Comparison of ENCODE assay signal across 9 cellular contexts in the genomic region with DNA sequence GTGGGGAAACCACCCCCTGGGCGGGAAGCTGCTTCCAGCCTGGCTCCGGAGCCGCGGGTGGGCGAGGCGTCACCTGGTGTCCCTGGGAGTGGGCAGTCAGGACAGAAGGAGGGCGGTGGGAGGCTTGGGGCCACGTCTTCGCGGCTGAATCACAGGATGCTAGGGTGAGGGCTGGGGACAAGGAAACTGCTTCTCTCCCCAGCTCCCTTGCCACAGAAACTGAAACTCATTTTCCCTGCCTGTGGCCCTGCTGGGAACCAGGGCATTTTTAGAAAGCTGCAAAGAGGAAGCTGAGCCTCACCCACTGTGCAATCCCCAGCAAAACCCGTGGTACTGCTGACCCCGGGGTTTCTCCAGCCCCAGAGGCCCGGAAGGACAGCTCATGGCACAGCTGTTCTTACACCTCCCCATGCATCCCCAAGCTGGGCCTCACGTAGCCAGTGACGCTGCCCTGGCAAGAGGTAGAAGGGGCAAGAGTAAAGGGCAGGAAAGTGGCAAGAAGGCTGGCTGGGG. TPM values are rescaled to one million over a fixed set of nuclear protein-coding genes. Genes with fewer than 3 reads are reported as not detected.
DNase-seq lines count a peak whose midpoint lies in the region; ATAC-seq and TF ChIP-seq lines count a peak whose summit lies in the region.
"Had no signal": no experiment of that assay in that cellular context is flagged by ENCODE, and none has a peak within 500 bp of the region (broad histone marks: within the 10 kb centered on the region; RNA-seq: fewer than 3 reads in every experiment).

No MANE protein-coding gene starts in this region.

- H3K27me3 ChIP-seq in ACC112 (ENCODE audit: insufficient read depth, low read length) (no peaks in the 10 kb centered on the region), subcutaneous abdominal adipose tissue (ENCODE audit: control insufficient read depth in 5 of 5, insufficient read depth in 4 of 5, low read length in 5 of 5) (peaks cover 0 to 6% (median 0%) of the 10 kb centered on the region in 5 donors)

- H3K9ac ChIP-seq in subcutaneous abdominal adipose tissue (ENCODE audit: low read length in 5 of 5): peak overlapping the region in 4 of 5 donors; percentile 26 to 70 (median 61)

- H3K4me1 ChIP-seq in ACC112 (ENCODE audit: control insufficient read depth, insufficient read depth, low read length, unreplicated experiment) (peaks cover 27% of the 10 kb centered on the region), subcutaneous abdominal adipose tissue (ENCODE audit: control insufficient read depth in 5 of 5, insufficient read depth in 5 of 5, low read length in 5 of 5) (peaks cover 2 to 71% (median 52%) of the 10 kb centered on the region in 5 donors)

- ATAC-seq in GM18870 (IDR thresholded peaks at IDR 0.05; ENCODE audit: unreplicated experiment) (peak; percentile 33), HG03342 (IDR thresholded peaks at IDR 0.05; ENCODE audit: unreplicated experiment) (peak; percentile 41), T-helper 17 cell (peak; percentile 69), memory B cell (ENCODE audit: low read depth) (peak; percentile 74), HG03039 (IDR thresholded peaks at IDR 0.05; ENCODE audit: unreplicated experiment) (no peak)

- peak overlapping the region; percentile 86 for H3K27ac ChIP-seq in ACC112 (ENCODE audit: low read depth, low read length)
- peak overlapping the region; percentile 46 to 81 for H3K27ac ChIP-seq in coronary artery
- peak overlapping the region; percentile 57 for H3K27ac ChIP-seq in subcutaneous abdominal adipose tissue (ENCODE audit: low read depth, low read length)

- H3K9me3 ChIP-seq in T-helper 17 cell (ENCODE audit: control insufficient read depth, low read length, poor library complexity, severe bottlenecking) (no peaks in the 10 kb centered on the region), subcutaneous abdominal adipose tissue (ENCODE audit: control insufficient read depth in 5 of 5, low read length in 5 of 5) (no peaks in the 10 kb centered on the region)

- H2AFZ ChIP-seq in ACC112 (ENCODE audit: low read length, unreplicated experiment): no peak overlapping the region

- H3K4me3 ChIP-seq in ACC112 (ENCODE audit: low read depth, low read length) (peak overlapping the region; percentile 60), coronary artery (peak overlapping the region; percentile 17), subcutaneous abdominal adipose tissue (ENCODE audit: low read depth in 1 of 5, low read length in 5 of 5) (peak overlapping the region in 4 of 5 donors; percentile 15 to 49 (median 35))

- H3K27ac Mint-ChIP-seq in T-helper 17 cell (peak overlapping the region; percentile 93), memory B cell (peak overlapping the region; percentile 97)

- no peaks in the 10 kb centered on the region for H3K36me3 Mint-ChIP-seq in T-helper 17 cell (ENCODE audit: low read depth)
- H3K36me3 Mint-ChIP-seq in memory B cell: peaks cover 1% of the 10 kb centered on the region

- no peaks in the 10 kb centered on the region for H3K27me3 Mint-ChIP-seq in T-helper 17 cell
- H3K27me3 Mint-ChIP-seq in memory B cell: no peaks in the 10 kb centered on the region

- H3K4me3 Mint-ChIP-seq in T-helper 17 cell (peak overlapping the region; percentile 92), memory B cell (peak overlapping the region; percentile 97)

- peaks cover 31% of the 10 kb centered on the region for H3K4me1 Mint-ChIP-seq in T-helper 17 cell
- peaks cover 62% of the 10 kb centered on the region for H3K4me1 Mint-ChIP-seq in memory B cell

- H3K9me3 Mint-ChIP-seq in memory B cell: no peaks in the 10 kb centered on the region

- no peak for TF ChIP-seq CTCF in coronary artery (IDR thresholded peaks at IDR 0.05)

- H3K36me3 ChIP-seq in ACC112 (ENCODE audit: insufficient read depth, low read length) (no peaks in the 10 kb centered on the region), subcutaneous abdominal adipose tissue (ENCODE audit: control insufficient read depth in 5 of 5, insufficient read depth in 5 of 5, low read length in 5 of 5) (no peaks in the 10 kb centered on the region)

- no peak for DNase-seq in T-helper 17 cell
- DNase-seq in coronary artery (ENCODE audit: low spot score): no peak
- peak; percentile 51 to 58 for DNase-seq in memory B cell (ENCODE audit: low spot score in 2 of 2)

- peaks cover 3% of the 10 kb centered on the region for H3K79me2 ChIP-seq in ACC112 (ENCODE audit: control insufficient read depth, insufficient read depth, low read length, unreplicated experiment)

RNA-seq across cellular contexts. Expression of a gene that starts 8.2 kb away (rescaled TPM):
- 10 to 100 TPM; 38.3 to 48.7 TPM for total RNA-seq in T-helper 17 cell

RNA-seq across cellular contexts. Expression of a gene that starts 25.6 kb away (rescaled TPM):
- total RNA-seq in T-helper 17 cell: not detected
- total RNA-seq: lower leg skin had no signal

RNA-seq across cellular contexts. Expression of a gene that starts 40.1 kb away (rescaled TPM):
- 10 to 100 TPM; 29.1 to 38.9 TPM for total RNA-seq in T-helper 17 cell

RNA-seq across cellular contexts. Expression of a gene that starts 44.5 kb away (rescaled TPM):
- not detected for total RNA-seq in T-helper 17 cell

RNA-seq across cellular contexts. Expression of a gene that starts 46.8 kb away (rescaled TPM):
- total RNA-seq in T-helper 17 cell: 1 to 10 TPM in 1 of 2 donors, not detected in 1; 1.1 TPM

Comparison
In these comparisons a context has a peak if more than half of its experiments do, and no peak if none do; other contexts are left out.
1. DNase-seq: peak in memory B cell (2 of 2); none in T-helper 17 cell (0 of 3) and coronary artery (single experiment).
2. Peak in every context shown above with its lines, with median percentiles within 50 percentile points of each other: H3K27ac ChIP-seq and H3K4me3 ChIP-seq.